ENCODE assay signal across 12 cellular contexts in genomic region chr4:38818441-38818976, GRCh38. TPM values are rescaled to one million over a fixed set of nuclear protein-coding genes. Genes with fewer than 3 reads are reported as not detected.
DNase-seq lines count a peak whose midpoint lies in the region; ATAC-seq and TF ChIP-seq lines count a peak whose summit lies in the region.
"Had no signal": no experiment of that assay in that cellular context is flagged by ENCODE, and none has a peak within 500 bp of the region (broad histone marks: within the 10 kb centered on the region; RNA-seq: fewer than 3 reads in every experiment).

No MANE protein-coding gene starts in this region.

- no peak overlapping the region for H3K4me3 Mint-ChIP-seq in CD14-positive monocyte

- no peak for TF ChIP-seq CTCF in CD14-positive monocyte (IDR thresholded peaks at IDR 0.05)
- 0 out of 2 replicates have a peak, but pooled peaks have one; percentile 6 for TF ChIP-seq CTCF in OCI-LY3 (IDR thresholded peaks at IDR 0.05; ENCODE audit: low read depth, low read length)
- no peak for TF ChIP-seq CTCF in BE2C (IDR thresholded peaks at IDR 0.05; ENCODE audit: low read depth, low read length)
- TF ChIP-seq CTCF in testis (IDR thresholded peaks at IDR 0.05) = no peak
- no peak for TF ChIP-seq CTCF in left lung (IDR thresholded peaks at IDR 0.05)
- no peak for TF ChIP-seq CTCF in mucosa of descending colon (IDR thresholded peaks at IDR 0.05)

- H3K27me3 ChIP-seq in OCI-LY3 (ENCODE audit: low read depth, low read length) (no peaks in the 10 kb centered on the region), BE2C (no peaks in the 10 kb centered on the region), testis (no peaks in the 10 kb centered on the region), left lung (no peaks in the 10 kb centered on the region)
- H3K27me3 ChIP-seq: brain microvascular endothelial cell, spleen had no signal

- H3K9me3 Mint-ChIP-seq in CD14-positive monocyte = peaks cover 8 to 13% (median 9%) of the 10 kb centered on the region in 7 donors

- DNase-seq in CD14-positive monocyte (ENCODE audit: low spot score) (no peak), BE2C (no peak), testis (no peak), left lung (no peak), mucosa of descending colon (no peak)
- DNase-seq: brain microvascular endothelial cell, spleen had no signal

- H2AFZ ChIP-seq in OCI-LY3 (ENCODE audit: low read depth, low read length) = no peak overlapping the region

- peaks cover 0 to 2% (median 0%) of the 10 kb centered on the region in 3 donors for H3K27me3 Mint-ChIP-seq in CD14-positive monocyte (ENCODE audit: low read depth in 3 of 3)

- peaks cover 59% of the 10 kb centered on the region for H3K4me1 Mint-ChIP-seq in CD14-positive monocyte

- peak overlapping the region; percentile 90 for H3K4me2 ChIP-seq in OCI-LY3 (ENCODE audit: low read length)

- H4K20me1 ChIP-seq in OCI-LY3 (ENCODE audit: insufficient read depth, low read length) = no peaks in the 10 kb centered on the region

- intact Hi-C loops in CD14-positive monocyte (cut with micrococcal nuclease) = no loop called here
- intact Hi-C loops in testis (cut with DNase I; ENCODE audit: low total_unique reads) = no loop called here
- intact Hi-C loops in left lung (cut with DNase I) = no loop called here
- intact Hi-C loops in mucosa of descending colon (cut with DNase I, micrococcal nuclease) = no loop called here

- H3K4me3 ChIP-seq in OCI-LY3 (ENCODE audit: low read length) (peak overlapping the region; percentile 61; the same call in 1 of the 2 replicates), BE2C (ENCODE audit: low read depth, low read length) (no peak overlapping the region), testis (no peak overlapping the region), left lung (no peak overlapping the region), mucosa of descending colon (no peak overlapping the region)
- H3K4me3 ChIP-seq: lung, SK-N-MC, spleen had no signal

- WGBS in testis, 2 donors = 80 to 84% methylated on average over 5 of the region's 5 CpGs

- H3K9ac ChIP-seq in OCI-LY3 (ENCODE audit: low read length) = peak overlapping the region; percentile 84

- ATAC-seq in GM18870 (IDR thresholded peaks at IDR 0.05; ENCODE audit: unreplicated experiment) = peak; percentile 42
- peak; percentile 60 for ATAC-seq in HG02852 (IDR thresholded peaks at IDR 0.05; ENCODE audit: unreplicated experiment)
- no peak for ATAC-seq in left lung
- ATAC-seq in mucosa of descending colon = no peak

- no peak for TF ChIP-seq POLR2A in testis (IDR thresholded peaks at IDR 0.05)

- peaks cover 39% of the 10 kb centered on the region for H3K36me3 ChIP-seq in OCI-LY3 (replicated peaks; ENCODE audit: low read depth, low read length)
- H3K36me3 ChIP-seq in BE2C = no peaks in the 10 kb centered on the region
- H3K36me3 ChIP-seq in testis (ENCODE audit: low read depth, missing control alignments) = no peaks in the 10 kb centered on the region
- no peaks in the 10 kb centered on the region for H3K36me3 ChIP-seq in left lung
- no peaks in the 10 kb centered on the region for H3K36me3 ChIP-seq in mucosa of descending colon (ENCODE audit: low read depth)
- H3K36me3 ChIP-seq: brain microvascular endothelial cell had no signal

- peak overlapping the region; percentile 97 for H3K27ac ChIP-seq in OCI-LY3 (ENCODE audit: low read length)
- H3K27ac ChIP-seq in testis = no peak overlapping the region
- peak overlapping the region in 1 of 2 donors; percentile 23 for H3K27ac ChIP-seq in left lung
- H3K27ac ChIP-seq: brain microvascular endothelial cell, SK-N-MC had no signal

- peaks cover 11% of the 10 kb centered on the region for H3K79me2 ChIP-seq in OCI-LY3 (ENCODE audit: low read length)

- H3K4me1 ChIP-seq in OCI-LY3 (ENCODE audit: low read length) = peaks cover 68% of the 10 kb centered on the region
- H3K4me1 ChIP-seq in BE2C = no peaks in the 10 kb centered on the region
- no peaks in the 10 kb centered on the region for H3K4me1 ChIP-seq in testis
- H3K4me1 ChIP-seq in left lung = peaks cover 0 to 40% of the 10 kb centered on the region in 2 donors
- H3K4me1 ChIP-seq in mucosa of descending colon (ENCODE audit: low read depth) = no peaks in the 10 kb centered on the region

- H3K27ac Mint-ChIP-seq in CD14-positive monocyte = peak overlapping the region in 6 of 7 donors; percentile 14 to 73 (median 44)

- H3K9me3 ChIP-seq in OCI-LY3 (ENCODE audit: insufficient read depth, low read length) = peaks cover 10% of the 10 kb centered on the region; the same call in 1 of the 2 replicates
- no peaks in the 10 kb centered on the region for H3K9me3 ChIP-seq in BE2C
- no peaks in the 10 kb centered on the region for H3K9me3 ChIP-seq in testis
- peaks cover 0 to 4% of the 10 kb centered on the region in 2 donors for H3K9me3 ChIP-seq in left lung
- H3K9me3 ChIP-seq in mucosa of descending colon = no peaks in the 10 kb centered on the region

- peaks cover 14 to 20% of the 10 kb centered on the region in 2 donors for H3K36me3 Mint-ChIP-seq in CD14-positive monocyte

RNA-seq across cellular contexts. Expression of gene TLR1, which starts 13.9 kb away (rescaled TPM):
- polyA plus RNA-seq in CD14-positive monocyte (100 to 1,000 TPM in 1 of 2 donors, 10 to 100 TPM in 1; 62.2 to 117 TPM), testis (ENCODE audit: insufficient read depth, low read depth, low replicate concordance) (2.8 TPM)
- not detected for polyA plus RNA-seq in BE2C (2012; ENCODE audit: insufficient read depth, insufficient read length, low read depth)
- total RNA-seq in testis (1 to 10 TPM; 2.8 to 5.5 TPM), left lung (10 to 100 TPM; 13.4 to 59.8 TPM), mucosa of descending colon (1 to 10 TPM; 7.3 to 9.3 (median 7.7) TPM)

RNA-seq across cellular contexts. Expression of gene TLR10, which starts 35.7 kb away (rescaled TPM):
- 1 to 10 TPM; 1.1 to 1.2 TPM for polyA plus RNA-seq in CD14-positive monocyte
- not detected for polyA plus RNA-seq in BE2C (2012; ENCODE audit: insufficient read depth, insufficient read length, low read depth)
- total RNA-seq in testis = under 1 TPM in 1 of 2 donors, not detected in 1; 0.06 TPM
- 0.21 TPM for polyA plus RNA-seq in testis (ENCODE audit: insufficient read depth, low read depth, low replicate concordance)
- 1 to 10 TPM in 1 of 2 donors, under 1 TPM in 1; 0.15 to 3.0 TPM for total RNA-seq in left lung
- total RNA-seq in mucosa of descending colon = under 1 TPM; 0.17 to 0.46 (median 0.25) TPM

RNA-seq across cellular contexts. Expression of gene TLR6, which starts 38.1 kb away (rescaled TPM):
- polyA plus RNA-seq in CD14-positive monocyte (10 to 100 TPM in 1 of 2 donors, 1 to 10 TPM in 1; 7.7 to 11.5 TPM), testis (ENCODE audit: insufficient read depth, low read depth, low replicate concordance) (1.8 TPM)
- not detected for polyA plus RNA-seq in BE2C (2012; ENCODE audit: insufficient read depth, insufficient read length, low read depth)
- total RNA-seq in testis (1 to 10 TPM in 1 of 2 donors, under 1 TPM in 1; 0.47 to 1.2 TPM), left lung (10 to 100 TPM in 1 of 2 donors, 1 to 10 TPM in 1; 6.6 to 18.1 TPM), mucosa of descending colon (1 to 10 TPM; 1.3 to 3.6 (median 2.3) TPM)

RNA-seq across cellular contexts. Expression of gene FAM114A1, which starts 49.1 kb away (rescaled TPM):
- 1 to 10 TPM; 3.2 to 4.1 TPM for polyA plus RNA-seq in CD14-positive monocyte
- not detected for polyA plus RNA-seq in BE2C (2012; ENCODE audit: insufficient read depth, insufficient read length, low read depth)
- total RNA-seq in testis = 10 to 100 TPM; 76.5 to 96.2 TPM
- 30.9 TPM for polyA plus RNA-seq in testis (ENCODE audit: insufficient read depth, low read depth, low replicate concordance)
- total RNA-seq in left lung = 10 to 100 TPM; 68.5 to 81.1 TPM
- 10 to 100 TPM; 59.1 to 94.7 (median 62.5) TPM for total RNA-seq in mucosa of descending colon

Comparison
In these comparisons a context has a peak if more than half of its experiments do, and no peak if none do; other contexts are left out.
1. ATAC-seq: peak in GM18870 (single experiment) and HG02852 (single experiment); none in left lung (single experiment) and mucosa of descending colon (single experiment).